ENCODE assay signal across 8 cellular contexts in genomic region chr2:70086278-70086837, GRCh38. TPM values are rescaled to one million over a fixed set of nuclear protein-coding genes. Genes with fewer than 3 reads are reported as not detected.
DNase-seq lines count a peak whose midpoint lies in the region; ATAC-seq, FAIRE-seq and TF ChIP-seq lines count a peak whose summit lies in the region.

No MANE protein-coding gene starts in this region.

- in situ Hi-C loops in HepG2 (cut with HindIII; ENCODE audit: extremely low pct_ligation_motif_present, low pct_unique_long_range_greater_than_20kb) = loop anchor here (5.0 kb wide), 1 partner anchor 56 kb away; no protein-coding TSS in a partner anchor

- H3K79me2 ChIP-seq in HepG2 (ENCODE audit: insufficient read depth, low read length) = peaks cover 41% of the 10 kb centered on the region

- no peaks in the 10 kb centered on the region for H3K9me3 Mint-ChIP-seq in activated CD4-positive, alpha-beta T cell treated with anti-CD3 and anti-CD28 coated beads, Interleukin-2, amount 10 ng/mL, durations not matched to agents 7 days and 5 days
- H3K9me3 Mint-ChIP-seq in dendritic cell treated with granulocyte-macrophage colony-stimulating factor and Interleukin-4, amounts not matched to agents 40 ng/mL and 50 ng/mL, for 4 days = no peaks in the 10 kb centered on the region

- 4% methylated on average over 40 of the region's 40 CpGs for WGBS in HepG2 (ENCODE audit: low lambda C conversion rate)

- 0 out of 2 replicates have a peak, but pooled peaks have one; percentile 6 for TF ChIP-seq CTCF in HepG2 (CRISPR knock-in tag; IDR thresholded peaks at IDR 0.05)

- H4K20me1 ChIP-seq in HepG2 (ENCODE audit: insufficient read depth, low read length) = no peaks in the 10 kb centered on the region; the same call in 1 of the 2 replicates

- H3K36me3 ChIP-seq in HepG2 (replicated peaks in 1 of 2; ENCODE audit: control insufficient read depth in 1 of 2, insufficient read depth in 2 of 2, low read length in 2 of 2) = peaks cover 6 to 21% of the 10 kb centered on the region in 2 experiments

- FAIRE-seq in HepG2 (lab: Jason Lieb, UNC) = peak; percentile 92

- no peaks in the 10 kb centered on the region for H3K9me3 ChIP-seq in HepG2 (ENCODE audit: low read length)

- BruUV-seq in HepG2 (replicated peaks; lab: Mats Ljungman, UMichigan) = no TSS peak

- peaks cover 51% of the 10 kb centered on the region for H3K4me1 Mint-ChIP-seq in activated CD4-positive, alpha-beta T cell treated with anti-CD3 and anti-CD28 coated beads, Interleukin-2, amount 10 ng/mL, durations not matched to agents 7 days and 5 days
- H3K4me1 Mint-ChIP-seq in dendritic cell treated with granulocyte-macrophage colony-stimulating factor and Interleukin-4, amounts not matched to agents 40 ng/mL and 50 ng/mL, for 4 days (ENCODE audit: low read depth) = peaks cover 50% of the 10 kb centered on the region

- TF ChIP-seq EP300 in HepG2 (IDR thresholded peaks at IDR 0.05; ENCODE audit: low read depth in 2 of 2, low read length in 2 of 2) (peak; percentile 60 to 78; a peak in 2 of 4 replicates), HepG2 (CRISPR knock-in tag; IDR thresholded peaks at IDR 0.05; ENCODE audit: borderline replicate concordance) (no peak)

- H3K27ac Mint-ChIP-seq in activated CD4-positive, alpha-beta T cell treated with anti-CD3 and anti-CD28 coated beads, Interleukin-2, amount 10 ng/mL, durations not matched to agents 7 days and 5 days = peak overlapping the region; percentile 100
- peak overlapping the region; percentile 99 for H3K27ac Mint-ChIP-seq in dendritic cell treated with granulocyte-macrophage colony-stimulating factor and Interleukin-4, amounts not matched to agents 40 ng/mL and 50 ng/mL, for 4 days

- H2AFZ ChIP-seq in HepG2 (ENCODE audit: low read length) = peak overlapping the region; percentile 20

- CTCF ChIA-PET in activated CD4-positive, alpha-beta T cell treated with anti-CD3 and anti-CD28 coated beads, Interleukin-2, amount 10 ng/mL, durations not matched to agents 7 days and 5 days (lab: Charles Lee) = interaction anchor here (0.5 to 5.8 kb wide), 8 partner anchors 10 to 162 kb away, joined by 3 to 31 read pairs (median 5); no protein-coding TSS in a partner anchor
- CTCF ChIA-PET in HepG2 (lab: Yijun Ruan, JAX; ENCODE audit: low intra/inter-chr PET ratio, low total read pairs) = interaction anchor here (1.4 kb wide), 1 partner anchor 56 kb away, joined by 3 read pairs; no protein-coding TSS in a partner anchor

- peak overlapping the region; percentile 100 for H3K9ac ChIP-seq in HepG2 (ENCODE audit: insufficient read depth, low read depth, low read length)

- peak overlapping the region; percentile 92 for H3K4me2 ChIP-seq in HepG2 (ENCODE audit: low read depth, low read length)

- H3K4me3 Mint-ChIP-seq in activated CD4-positive, alpha-beta T cell treated with anti-CD3 and anti-CD28 coated beads, Interleukin-2, amount 10 ng/mL, durations not matched to agents 7 days and 5 days = peak overlapping the region; percentile 98
- peak overlapping the region; percentile 95 for H3K4me3 Mint-ChIP-seq in dendritic cell treated with granulocyte-macrophage colony-stimulating factor and Interleukin-4, amounts not matched to agents 40 ng/mL and 50 ng/mL, for 4 days

- H3K27ac ChIP-seq in HepG2 (ENCODE audit: extremely low read length, insufficient read depth, low read length) = peak overlapping the region; percentile 99

- no peaks in the 10 kb centered on the region; a peak in 1 of 5 replicates for H3K27me3 ChIP-seq in HepG2 (ENCODE audit: control insufficient read depth in 1 of 2, insufficient read depth in 2 of 2, low read length in 2 of 2)

- DNase-seq in AG08395 (ENCODE audit: low spot score) = peak; percentile 55
- peak; percentile 78 for DNase-seq in NCI-H446 treated with DMSO at 0.1 percent for 48 hours (lab: John Stamatoyannopoulos, UW)
- peak; percentile 84 for DNase-seq in activated CD4-positive, alpha-beta T cell treated with anti-CD3 and anti-CD28 coated beads, Interleukin-2, amount 10 ng/mL, durations not matched to agents 7 days and 5 days
- peak; percentile 96 for DNase-seq in HepG2 (ENCODE audit: low spot score)
- DNase-seq in stimulated activated CD4-positive, alpha-beta T cell treated with anti-CD3 and anti-CD28 coated beads, Interleukin-2, amount 100 ng/mL, for 4 hours (ENCODE audit: low read depth) = peak; percentile 52

- intact Hi-C loops in dendritic cell treated with granulocyte-macrophage colony-stimulating factor and Interleukin-4, amounts not matched to agents 40 ng/mL and 50 ng/mL, for 4 days (cut with micrococcal nuclease) = loop anchor here (1.0 to 2.0 kb wide), 2 partner anchors 56 to 172 kb away; partner anchors contain the start of gene MXD1
- intact Hi-C loops in HepG2 (cut with micrococcal nuclease; ENCODE audit: unreplicated experiment) = loop anchor here (1.0 to 5.0 kb wide), 4 partner anchors 22 to 174 kb away; partner anchors contain the start of gene TIA1

- POLR2A ChIA-PET in activated CD4-positive, alpha-beta T cell treated with anti-CD3 and anti-CD28 coated beads, Interleukin-2, amount 10 ng/mL, durations not matched to agents 7 days and 5 days (lab: Charles Lee) = interaction anchor here (0.6 to 1.0 kb wide), 3 partner anchors 46 to 124 kb away, joined by 3 to 5 read pairs (median 3); no protein-coding TSS in a partner anchor
- POLR2A ChIA-PET in HepG2 (lab: Yijun Ruan, JAX) = interaction anchor here (0.7 to 24.7 kb wide), 15 partner anchors 9 to 207 kb away, joined by 3 to 423 read pairs (median 12); partner anchors contain the start of genes C2orf42, MXD1, PCYOX1 and SNRPG

- peaks cover 56% of the 10 kb centered on the region for H3K4me1 ChIP-seq in HepG2 (ENCODE audit: insufficient read depth, low read length)

- ATAC-seq in GM18873 (IDR thresholded peaks at IDR 0.05; ENCODE audit: low FRiP score, unreplicated experiment) = peak; percentile 45
- peak; percentile 27 for ATAC-seq in HG03139 (IDR thresholded peaks at IDR 0.05; ENCODE audit: unreplicated experiment)
- ATAC-seq in HepG2 = peak; percentile 65

- H3K27me3 Mint-ChIP-seq in activated CD4-positive, alpha-beta T cell treated with anti-CD3 and anti-CD28 coated beads, Interleukin-2, amount 10 ng/mL, durations not matched to agents 7 days and 5 days = no peaks in the 10 kb centered on the region
- H3K27me3 Mint-ChIP-seq in dendritic cell treated with granulocyte-macrophage colony-stimulating factor and Interleukin-4, amounts not matched to agents 40 ng/mL and 50 ng/mL, for 4 days = no peaks in the 10 kb centered on the region

- H3K4me3 ChIP-seq in HepG2 (replicated peaks in 1 of 3; ENCODE audit: insufficient read depth in 1 of 3, low read depth in 2 of 3, low read length in 3 of 3) = peak overlapping the region; percentile 66 to 95 (median 75); a peak in 5 of 6 replicates

- peaks cover 51% of the 10 kb centered on the region for H3K36me3 Mint-ChIP-seq in activated CD4-positive, alpha-beta T cell treated with anti-CD3 and anti-CD28 coated beads, Interleukin-2, amount 10 ng/mL, durations not matched to agents 7 days and 5 days (ENCODE audit: low read depth)
- H3K36me3 Mint-ChIP-seq in dendritic cell treated with granulocyte-macrophage colony-stimulating factor and Interleukin-4, amounts not matched to agents 40 ng/mL and 50 ng/mL, for 4 days (ENCODE audit: low read depth) = peaks cover 56% of the 10 kb centered on the region

- 0 out of 2 replicates have a peak, but pooled peaks have one; percentile 30 for TF ChIP-seq RAD21 in HepG2 (CRISPR knock-in tag; IDR thresholded peaks at IDR 0.05)

- peak; percentile 50 to 94; a peak in 3 of 4 replicates for TF ChIP-seq POLR2A in HepG2 (IDR thresholded peaks at IDR 0.05; ENCODE audit: insufficient read depth in 1 of 2, low read depth in 2 of 2, low read length in 2 of 2)

TF ChIP-seq in HepG2, 621 proteins besides CTCF, POLR2A, EP300 and RAD21 (continues in another document):
- no peak for TF ChIP-seq ZNF235 (CRISPR knock-in tag; IDR thresholded peaks at IDR 0.05; ENCODE audit: borderline replicate concordance)
- no peak for TF ChIP-seq CENPX (CRISPR knock-in tag; IDR thresholded peaks at IDR 0.05)
- TF ChIP-seq ZNF556 (CRISPR knock-in tag; IDR thresholded peaks at IDR 0.05; ENCODE audit: borderline replicate concordance) = peak; percentile 88
- TF ChIP-seq ZNF558 (CRISPR knock-in tag; IDR thresholded peaks at IDR 0.05; ENCODE audit: borderline replicate concordance) = no peak; the same call in 1 of the 2 replicates

RNA-seq across cellular contexts. Expression of gene PCBP1, which starts 0.9 kb away (rescaled TPM):
- total RNA-seq in activated CD4-positive, alpha-beta T cell treated with anti-CD3 and anti-CD28 coated beads, Interleukin-2, amount 10 ng/mL, durations not matched to agents 7 days and 5 days = 100 to 1,000 TPM; 527 to 544 TPM
- 32.0 and 104 TPM in 2 replicates for total RNA-seq in HepG2 (2016; rRNA removed; fragmentation: Illumina TruSeq; extraction: Trizol)
- 39.6 and 40.9 TPM in 2 replicates for total RNA-seq in HepG2 (2016; cell fraction: cytosol; rRNA removed; fragmentation: Illumina TruSeq; extraction: Trizol; ENCODE audit: low read depth)
- total RNA-seq in HepG2 (2016; cell fraction: insoluble cytoplasmic fraction; rRNA removed; fragmentation: Illumina TruSeq; extraction: Trizol) = 30.2 and 107 TPM in 2 replicates
- total RNA-seq in HepG2 (2016; cell fraction: membrane; rRNA removed; fragmentation: Illumina TruSeq; extraction: Trizol) = 84.5 and 86.5 TPM in 2 replicates
- 54.5 and 55.6 TPM in 2 replicates for total RNA-seq in HepG2 (2016; cell fraction: nucleus; rRNA removed; fragmentation: Illumina TruSeq; extraction: Trizol)
- polyA plus RNA-seq in HepG2 (2011; rRNA removed) = 137 and 144 TPM in 2 replicates
- polyA plus RNA-seq in HepG2 (2011; cell fraction: cytosol; rRNA removed) = 140 and 145 TPM in 2 replicates
- polyA plus RNA-seq in HepG2 (2011; cell fraction: nucleus; rRNA removed) = 80.5 and 83.2 TPM in 2 replicates
- polyA plus RNA-seq in HepG2 (2012) = 391 and 423 TPM in 2 replicates
- 248 and 249 TPM in 2 replicates for polyA plus RNA-seq in HepG2 (2016; cell fraction: cytosol; fragmentation: Illumina TruSeq; extraction: Trizol; ENCODE audit: low read depth)
- polyA plus RNA-seq in HepG2 (2016; cell fraction: insoluble cytoplasmic fraction; fragmentation: Illumina TruSeq; extraction: Trizol; ENCODE audit: low read depth) = 461 and 517 TPM in 2 replicates
- 274 and 290 TPM in 2 replicates for polyA plus RNA-seq in HepG2 (2016; cell fraction: membrane; fragmentation: Illumina TruSeq; extraction: Trizol; ENCODE audit: low read depth)
- 271 and 294 TPM in 2 replicates for polyA plus RNA-seq in HepG2 (2016; cell fraction: nucleus; fragmentation: Illumina TruSeq; extraction: Trizol; ENCODE audit: insufficient read depth, low read depth)
- polyA minus RNA-seq in HepG2 (2011; rRNA and poly(A)+ RNA removed; ENCODE audit: low replicate concordance) = 74.9 and 159 TPM in 2 replicates
- polyA minus RNA-seq in HepG2 (2011; cell fraction: cytosol; rRNA and poly(A)+ RNA removed) = 114 and 126 TPM in 2 replicates
- 41.5 and 41.8 TPM in 2 replicates for polyA minus RNA-seq in HepG2 (2011; cell fraction: nucleus; rRNA and poly(A)+ RNA removed)

Comparison
In these comparisons a context has a peak if more than half of its experiments do, and no peak if none do; other contexts are left out.
1. Peak in every context shown above with its lines: DNase-seq, ATAC-seq, H3K4me3 ChIP-seq and H3K27ac ChIP-seq.
2. RNA of gene PCBP1, which starts 0.9 kb away (total RNA-seq): 527 to 544 TPM in activated CD4-positive, alpha-beta T cell treated with anti-CD3 and anti-CD28 coated beads, Interleukin-2, amount 10 ng/mL, durations not matched to agents 7 days and 5 days; 30.2 to 107 TPM in HepG2; every median in the first group is over 4 times any median in the second.